ENCODE assay signal across 1 cellular context in the genomic region with DNA sequence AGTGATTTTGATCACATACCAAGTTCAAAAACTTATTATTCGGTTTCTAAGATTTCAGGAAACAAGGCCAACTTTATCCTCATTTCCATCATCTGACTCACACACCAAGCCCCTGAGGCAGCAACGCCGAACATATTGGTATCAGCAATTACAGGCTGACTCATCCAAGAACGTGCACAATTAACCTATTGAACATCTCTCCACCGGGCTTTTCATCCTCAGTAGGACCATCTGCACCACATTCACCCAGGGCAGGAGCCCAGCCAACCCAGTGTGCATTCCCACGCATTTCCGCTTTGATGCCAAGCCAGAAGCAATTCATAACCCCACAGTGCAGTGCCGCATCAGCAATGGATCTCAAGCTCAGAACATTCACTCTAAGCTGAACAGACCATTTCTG.
TF ChIP-seq lines count a peak whose summit lies in the region.

No MANE protein-coding gene starts in this region.

TF ChIP-seq in HCT116, 20 proteins besides CTCF, POLR2A, EP300 and RAD21 (continued from another document):
- TF ChIP-seq REST (IDR thresholded peaks at IDR 0.05; ENCODE audit: low read depth) (no peak), SRF (IDR thresholded peaks at IDR 0.05; ENCODE audit: low read depth) (peak; percentile 92), FOSL1 (IDR thresholded peaks at IDR 0.05; ENCODE audit: low read depth) (peak; percentile 100), ZBTB33 (IDR thresholded peaks at IDR 0.05; ENCODE audit: extremely low read depth, insufficient replicate concordance, low read length) (peak; percentile 68), MAX (IDR thresholded peaks at IDR 0.05) (peak; percentile 89), ZNF274 (IDR thresholded peaks at IDR 0.05; ENCODE audit: low read depth, low read length) (no peak), TCF7L2 (IDR thresholded peaks at IDR 0.05; ENCODE audit: borderline replicate concordance, extremely low read depth, insufficient read depth, insufficient read length) (peak; percentile 100), ZFX (IDR thresholded peaks at IDR 0.05) (no peak), EZH2 (IDR thresholded peaks at IDR 0.05) (no peak), YY1 (IDR thresholded peaks at IDR 0.05; ENCODE audit: extremely low read depth, insufficient replicate concordance, low read depth, low read length) (peak; percentile 48), CBX3 (IDR thresholded peaks at IDR 0.05; ENCODE audit: low read depth) (peak; percentile 99), SP1 (IDR thresholded peaks at IDR 0.05; ENCODE audit: low read depth) (peak; percentile 100)
- TF ChIP-seq, protein P1, sequence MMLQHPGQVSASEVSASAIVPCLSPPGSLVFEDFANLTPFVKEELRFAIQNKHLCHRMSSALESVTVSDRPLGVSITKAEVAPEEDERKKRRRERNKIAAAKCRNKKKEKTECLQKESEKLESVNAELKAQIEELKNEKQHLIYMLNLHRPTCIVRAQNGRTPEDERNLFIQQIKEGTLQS (IDR thresholded peaks at IDR 0.05), result peak; percentile 90; the same call in 1 of the 2 replicates
